Comparison of ENCODE assay signal across 10 cellular contexts in the genomic region with DNA sequence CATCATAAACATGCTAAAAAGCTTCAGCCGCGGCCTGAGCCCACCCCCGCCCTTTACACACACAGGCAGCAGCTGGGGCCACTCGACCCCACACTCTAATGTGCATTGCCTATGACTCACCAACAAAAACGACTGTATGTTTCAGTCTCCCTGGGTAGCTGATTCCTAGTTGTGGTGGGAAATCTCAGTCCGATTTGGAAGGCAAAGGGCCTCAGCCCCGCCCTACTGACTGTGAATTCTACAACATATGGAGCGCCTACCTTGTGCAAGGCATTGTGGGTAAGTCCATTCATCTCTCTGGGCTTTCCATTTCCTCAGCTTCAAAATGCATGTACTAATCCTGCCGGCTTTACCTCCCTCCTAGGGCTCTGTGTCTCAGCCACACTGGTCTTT.
DNase-seq lines count a peak whose midpoint lies in the region; ATAC-seq and TF ChIP-seq lines count a peak whose summit lies in the region.
"Had no signal": no experiment of that assay in that cellular context is flagged by ENCODE, and none has a peak within 500 bp of the region (broad histone marks: within the 10 kb centered on the region; RNA-seq: fewer than 3 reads in every experiment).

No MANE protein-coding gene starts in this region.

- H3K36me3 ChIP-seq in SJCRH30 = no peaks in the 10 kb centered on the region
- no peaks in the 10 kb centered on the region for H3K36me3 ChIP-seq in thyroid gland
- H3K36me3 ChIP-seq in left ventricle myocardium inferior = no peaks in the 10 kb centered on the region
- H3K36me3 ChIP-seq: spleen had no signal

- 46 to 50% methylated on average over 9 of the region's 9 CpGs for WGBS in thyroid gland, 2 donors

- TF ChIP-seq CTCF in fibroblast of villous mesenchyme (IDR thresholded peaks at IDR 0.05; ENCODE audit: insufficient read depth, low read depth, low read length) (no peak), thyroid gland (IDR thresholded peaks at IDR 0.05) (no peak), left ventricle myocardium inferior (IDR thresholded peaks at IDR 0.05; ENCODE audit: borderline replicate concordance) (no peak)

- H3K27ac ChIP-seq in SJCRH30 (peak overlapping the region; percentile 94), thyroid gland (peak overlapping the region; percentile 2 to 77 (median 31)), left ventricle myocardium inferior (replicated peaks) (no peak overlapping the region)
- H3K27ac ChIP-seq: spleen had no signal

- H3K27me3 ChIP-seq in SJCRH30 (no peaks in the 10 kb centered on the region), thyroid gland (no peaks in the 10 kb centered on the region), left ventricle myocardium inferior (ENCODE audit: low read depth) (no peaks in the 10 kb centered on the region)

- TF ChIP-seq POLR2A in thyroid gland (IDR thresholded peaks at IDR 0.05) = no peak

- H3K4me3 ChIP-seq in SJCRH30 (peak overlapping the region; percentile 55), fibroblast of villous mesenchyme (ENCODE audit: low read depth, low read length) (no peak overlapping the region), thyroid gland (replicated peaks in 1 of 3) (no peak overlapping the region), left ventricle myocardium inferior (no peak overlapping the region)
- H3K4me3 ChIP-seq: spleen had no signal

- H3K4me1 ChIP-seq in SJCRH30 = peaks cover 33% of the 10 kb centered on the region
- H3K4me1 ChIP-seq in thyroid gland = peaks cover 3 to 5% of the 10 kb centered on the region in 2 donors
- no peaks in the 10 kb centered on the region for H3K4me1 ChIP-seq in left ventricle myocardium inferior
- H3K4me1 ChIP-seq: spleen had no signal

- ATAC-seq in HG02642 (IDR thresholded peaks at IDR 0.05; ENCODE audit: poor library complexity, unreplicated experiment) = no peak

- intact Hi-C loops in thyroid gland (cut with DNase I) = loop anchor here (10.0 kb wide), 1 partner anchor 504 kb away; no protein-coding TSS in a partner anchor
- intact Hi-C loops in left ventricle myocardium inferior (cut with micrococcal nuclease) = no loop called here

- DNase-seq in NCI-H2107 treated with DMSO at 0.1 percent for 48 hours (lab: John Stamatoyannopoulos, UW; ENCODE audit: unreplicated experiment) (peak; percentile 18), NCI-H2107 (lab: John Stamatoyannopoulos, UW) (no peak), SJCRH30 (peak; percentile 86 to 93), fibroblast of villous mesenchyme (ENCODE audit: low read depth) (peak; percentile 85), thyroid gland (peak; percentile 23 to 40), nucleus accumbens (lab: John Stamatoyannopoulos, UW) (no peak), left ventricle myocardium inferior (no peak)
- DNase-seq: NCI-H2171 treated with DMSO at 0.1 percent for 48 hours, spleen had no signal

- H3K9me3 ChIP-seq in SJCRH30 (replicated peaks) = no peaks in the 10 kb centered on the region
- H3K9me3 ChIP-seq in thyroid gland = no peaks in the 10 kb centered on the region
- H3K9me3 ChIP-seq in left ventricle myocardium inferior (replicated peaks) = no peaks in the 10 kb centered on the region
- H3K9me3 ChIP-seq: spleen had no signal

Comparison
In these comparisons a context has a peak if more than half of its experiments do, and no peak if none do; other contexts are left out.
1. DNase-seq: peak in NCI-H2107 treated with DMSO at 0.1 percent for 48 hours (single experiment), SJCRH30 (2 of 2), fibroblast of villous mesenchyme (single experiment) and thyroid gland (2 of 2); none in NCI-H2107 (single experiment), nucleus accumbens (0 of 56) and left ventricle myocardium inferior (single experiment).